In the genomic region with DNA sequence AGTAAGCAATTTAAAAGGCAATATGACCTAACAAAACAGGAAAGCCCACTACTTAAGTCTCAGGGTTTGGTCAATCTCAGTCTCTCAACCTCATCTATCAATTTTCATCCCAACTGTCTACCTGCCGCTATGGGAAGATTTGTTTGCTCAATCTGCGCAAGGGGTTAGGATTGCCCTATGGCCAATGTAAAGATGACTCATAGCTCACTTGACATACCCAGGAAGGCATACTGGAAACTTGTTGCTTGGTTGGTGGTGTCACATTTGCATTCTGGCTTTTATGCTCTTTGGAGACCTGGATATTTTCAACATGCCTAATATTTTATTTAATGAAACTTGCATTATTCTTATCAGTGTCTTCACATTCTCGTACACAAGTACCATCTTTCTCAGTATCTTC, we compare ENCODE assay signal across 20 cellular contexts.
"Had no signal": no experiment of that assay in that cellular context is flagged by ENCODE, and none has a peak within 500 bp of the region (broad histone marks: within the 10 kb centered on the region; RNA-seq: fewer than 3 reads in every experiment).

No MANE protein-coding gene starts in this region.

- DNase-seq: activated CD4-positive, alpha-beta T cell treated with anti-CD3 and anti-CD28 coated beads for 48 hours; activated CD4-positive, alpha-beta T cell treated with anti-CD3 and anti-CD28 coated beads, Interleukin-2, amount 50 U/mL, for 48 hours; activated CD8-positive, alpha-beta memory T cell treated with anti-CD3 and anti-CD28 coated beads for 24 hours; activated effector memory CD4-positive, alpha-beta T cell treated with Interleukin-2 at 50 U/mL for 16 hours; activated naive CD4-positive, alpha-beta T cell treated with Interleukin-2 at 50 U/mL for 16 hours; adrenal gland; aorta; body of pancreas; cerebellar nuclear complex; colonic mucosa; effector CD8-positive, alpha-beta T cell; left ventricle myocardium inferior; mucosa of descending colon; posterior cingulate gyrus; right lobe of liver; stimulated activated CD4-positive, alpha-beta T cell treated with anti-CD3 and anti-CD28 coated beads, Interleukin-2, amount 100 ng/mL, for 48 hours; stimulated activated naive CD4-positive, alpha-beta T cell treated with Interleukin-2 at 50 U/mL for 16 hours; testis; transverse colon; WERI-Rb-1 had no signal
